Comparison of ENCODE assay signal across 9 cellular contexts in the genomic region with DNA sequence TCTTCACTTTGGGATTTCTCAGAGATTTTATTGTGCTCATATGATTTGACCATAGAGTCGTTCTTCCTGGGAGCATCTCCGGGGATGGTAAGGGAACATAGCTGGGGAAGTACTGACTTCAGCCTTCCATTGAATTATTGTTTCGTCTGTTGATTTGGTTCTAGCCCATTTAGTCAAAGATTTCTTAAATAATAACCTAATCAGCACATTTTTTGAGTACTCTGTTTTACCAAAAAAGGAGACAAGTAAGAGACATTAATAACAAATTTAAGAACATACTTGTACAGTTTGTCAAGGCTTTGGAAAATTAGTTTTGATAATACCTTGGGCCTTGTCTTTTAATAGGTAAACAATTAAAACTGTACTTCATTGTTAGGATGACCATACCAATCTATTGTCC.
"Had no signal": no experiment of that assay in that cellular context is flagged by ENCODE, and none has a peak within 500 bp of the region (broad histone marks: within the 10 kb centered on the region; RNA-seq: fewer than 3 reads in every experiment).

No MANE protein-coding gene starts in this region.

- H3K9ac ChIP-seq: KMS-11 had no signal

- H3K27ac ChIP-seq: KMS-11 had no signal

- H3K4me2 ChIP-seq: GM23338, KMS-11 had no signal

- H2AFZ ChIP-seq: GM23338 had no signal

- ATAC-seq: GM23338 had no signal

- FAIRE-seq: H1, H54, HTR-8/SVneo had no signal

- H3K4me3 ChIP-seq: GM23338 had no signal

- DNase-seq: H9, HCEC 1CT, Karpas-422, KBM-7 had no signal
